In the genomic region with DNA sequence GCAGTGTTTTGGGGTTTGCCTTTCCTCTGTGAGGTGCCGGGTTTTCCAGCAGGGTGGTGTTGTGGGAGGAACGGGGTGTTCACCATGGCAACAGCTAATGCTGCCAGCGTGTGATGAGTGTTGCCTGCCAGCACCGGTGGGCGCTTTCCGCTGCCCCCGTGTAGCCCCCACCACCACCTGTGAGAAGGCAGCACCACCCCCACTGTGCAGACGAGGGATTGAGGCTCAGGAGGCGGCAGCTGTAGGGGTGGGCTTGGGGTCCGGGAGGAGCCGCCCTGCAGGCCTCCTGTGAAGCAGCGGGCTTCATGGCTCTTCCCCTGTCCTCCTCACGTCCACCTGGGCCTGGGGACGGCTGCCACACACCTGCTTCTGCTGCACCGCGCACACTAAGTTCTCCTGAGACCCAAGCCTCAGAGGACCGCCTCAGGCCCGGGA, we compare ENCODE assay signal across 21 cellular contexts. TPM values are rescaled to one million over a fixed set of nuclear protein-coding genes. Genes with fewer than 3 reads are reported as not detected.
A peak's percentile ranks its signal among the peaks of the same experiment; 100 is the strongest.
DNase-seq lines count a peak whose midpoint lies in the region; ATAC-seq and TF ChIP-seq lines count a peak whose summit lies in the region.
"Had no signal": no experiment of that assay in that cellular context is flagged by ENCODE, and none has a peak within 500 bp of the region (broad histone marks: within the 10 kb centered on the region; RNA-seq: fewer than 3 reads in every experiment).

No MANE protein-coding gene starts in this region.

- H3K9me3 Mint-ChIP-seq in MCF 10A (ENCODE audit: unreplicated experiment): no peaks in the 10 kb centered on the region
- H3K9me3 Mint-ChIP-seq: CD8-positive, alpha-beta memory T cell had no signal

- peak overlapping the region; percentile 59 for H3K27ac Mint-ChIP-seq in MCF 10A (ENCODE audit: low read depth, unreplicated experiment)

- H3K36me3 ChIP-seq in breast epithelium (no peaks in the 10 kb centered on the region), neutrophil (peaks cover 12% of the 10 kb centered on the region)

- TF ChIP-seq CTCF in MCF 10A (IDR thresholded peaks at IDR 0.05; ENCODE audit: unreplicated experiment) (no peak), breast epithelium (IDR thresholded peaks at IDR 0.05) (no peak), neutrophil (IDR thresholded peaks at IDR 0.05) (no peak)

- POLR2A ChIA-PET in MCF 10A (lab: Yijun Ruan, JAX): interaction anchor here (3.1 to 5.7 kb wide), 2 partner anchors 27 to 67 kb away, joined by 23 to 88 read pairs; partner anchors contain the start of gene CAPN15

- ATAC-seq in GM21717 (IDR thresholded peaks at IDR 0.05; ENCODE audit: unreplicated experiment): no peak

- TF ChIP-seq POLR2A in breast epithelium (IDR thresholded peaks at IDR 0.05): no peak

- H3K4me1 ChIP-seq in breast epithelium (peaks cover 6 to 24% of the 10 kb centered on the region in 2 donors), neutrophil (ENCODE audit: control insufficient read depth in 1 of 2, insufficient read depth in 1 of 2, low read depth in 1 of 2, low read length in 1 of 2) (peaks cover 66 to 70% of the 10 kb centered on the region in 2 experiments)

- H3K9me3 ChIP-seq in breast epithelium (no peaks in the 10 kb centered on the region), neutrophil (no peaks in the 10 kb centered on the region)

- DNase-seq in MCF 10A (ENCODE audit: unreplicated experiment) (no peak), breast epithelium (ENCODE audit: low spot score in 2 of 2) (no peak), caudate nucleus (lab: John Stamatoyannopoulos, UW) (peak in 32 of 61 donors; percentile 10 to 73 (median 44)), mesenteric fat pad (ENCODE audit: low spot score) (no peak), DMS153 treated with DMSO at 0.1 percent for 48 hours (lab: John Stamatoyannopoulos, UW; ENCODE audit: unreplicated experiment) (no peak)
- no peak for DNase-seq in stimulated activated CD8-positive, alpha-beta memory T cell treated with anti-CD3 and anti-CD28 coated beads, Interleukin-4, amount 100 ng/mL, for 48 hours
- DNase-seq: ACHN; CD8-positive, alpha-beta memory T cell; EL; MM.1S; NCI-H1105 treated with DMSO at 0.1 percent for 48 hours; NCI-H187; NCI-H2171 treated with DMSO at 0.1 percent for 48 hours; NCI-H524 treated with DMSO at 0.1 percent for 48 hours; SIG-M5 had no signal

- H3K27me3 ChIP-seq in breast epithelium (no peaks in the 10 kb centered on the region), neutrophil (no peaks in the 10 kb centered on the region)

- peaks cover 54% of the 10 kb centered on the region for H3K36me3 Mint-ChIP-seq in MCF 10A (ENCODE audit: insufficient read depth, unreplicated experiment)

- BruUV-seq in MCF 10A (replicated peaks; lab: Mats Ljungman, UMichigan): no TSS peak

- H3K4me1 Mint-ChIP-seq in MCF 10A (ENCODE audit: insufficient read depth, unreplicated experiment): peaks cover 55% of the 10 kb centered on the region

- H3K27ac ChIP-seq in breast epithelium (no peak overlapping the region), caudate nucleus (ENCODE audit: low read depth, low read length) (peak overlapping the region; percentile 44), neutrophil (peak overlapping the region; percentile 96)
- H3K27ac ChIP-seq: KMS-11 had no signal

- H3K4me3 Mint-ChIP-seq in MCF 10A (ENCODE audit: unreplicated experiment): no peak overlapping the region
- H3K4me3 Mint-ChIP-seq: CD8-positive, alpha-beta memory T cell had no signal

- CTCF ChIA-PET in MCF 10A (lab: Yijun Ruan, JAX): no interaction called here

- H3K4me3 ChIP-seq in breast epithelium (no peak overlapping the region), neutrophil (ENCODE audit: low read depth in 1 of 2, low read length in 1 of 2) (no peak overlapping the region)

- no peaks in the 10 kb centered on the region for H3K27me3 Mint-ChIP-seq in MCF 10A (ENCODE audit: insufficient read depth, unreplicated experiment)
- H3K27me3 Mint-ChIP-seq: CD8-positive, alpha-beta memory T cell had no signal

- intact Hi-C loops in MCF 10A (cut with micrococcal nuclease): no loop called here
- intact Hi-C loops in breast epithelium (cut with DNase I; ENCODE audit: low total_unique reads): no loop called here

RNA-seq across cellular contexts. Expression of gene RAB40C, which starts 5.2 kb away (rescaled TPM):
- total RNA-seq in MCF 10A (2022): 17.1 and 17.7 TPM in 2 replicates
- total RNA-seq in breast epithelium: 10 to 100 TPM; 17.6 to 29.1 (median 20.6) TPM
- total RNA-seq in mesenteric fat pad: 17.3 TPM

RNA-seq across cellular contexts. Expression of gene PIGQ, which starts 25.3 kb away (rescaled TPM):
- total RNA-seq in MCF 10A (2022): 45.6 and 47.4 TPM in 2 replicates
- 10 to 100 TPM; 22.2 to 36.1 (median 31.9) TPM for total RNA-seq in breast epithelium
- 32.4 TPM for total RNA-seq in mesenteric fat pad

RNA-seq across cellular contexts. Expression of gene NHLRC4, which starts 28.3 kb away (rescaled TPM):
- not detected in 2 replicates for total RNA-seq in MCF 10A (2022)
- 1 to 10 TPM in 1 of 3 donors, under 1 TPM in 2; 0.32 to 1.9 (median 0.66) TPM for total RNA-seq in breast epithelium
- 1.3 TPM for total RNA-seq in mesenteric fat pad

RNA-seq across cellular contexts. Expression of gene PRR35, which starts 34.9 kb away (rescaled TPM):
- not detected in 2 replicates for total RNA-seq in MCF 10A (2022)
- not detected for total RNA-seq in breast epithelium
- not detected for total RNA-seq in mesenteric fat pad
- total RNA-seq: CD8-positive, alpha-beta memory T cell; H4; OCI-LY7; RPMI7951 had no signal

RNA-seq across cellular contexts. Expression of gene WFIKKN1, which starts 35.7 kb away (rescaled TPM):
- total RNA-seq in MCF 10A (2022): 0.14 and 0.17 TPM in 2 replicates
- under 1 TPM in 2 of 3 donors, not detected in 1; 0.66 to 0.73 TPM for total RNA-seq in breast epithelium
- 0.55 TPM for total RNA-seq in mesenteric fat pad
- total RNA-seq: H4, RPMI7951 had no signal

Comparison
In these comparisons a context has a peak if more than half of its experiments do, and no peak if none do; other contexts are left out.
1. DNase-seq: peak in caudate nucleus (32 of 61); none in MCF 10A (single experiment), breast epithelium (0 of 2), mesenteric fat pad (single experiment), DMS153 treated with DMSO at 0.1 percent for 48 hours (single experiment) and stimulated activated CD8-positive, alpha-beta memory T cell treated with anti-CD3 and anti-CD28 coated beads, Interleukin-4, amount 100 ng/mL, for 48 hours (single experiment).
2. H3K27ac ChIP-seq: peak in caudate nucleus (single experiment) and neutrophil (single experiment); none in breast epithelium (0 of 2).